1 cellular context compared by ENCODE assay signal in genomic region chr1:37763791-37764741, GRCh38.
TF ChIP-seq lines count a peak whose summit lies in the region.

No MANE protein-coding gene starts in this region.

TF ChIP-seq in HepG2, 621 proteins besides CTCF, POLR2A, EP300 and RAD21 (continued from another document and continues in another):
- peak; percentile 82; the same call in 1 of the 2 replicates for TF ChIP-seq ZBTB4 (CRISPR knock-in tag; IDR thresholded peaks at IDR 0.05; ENCODE audit: borderline replicate concordance)
- TF ChIP-seq ETV5 (CRISPR knock-in tag; IDR thresholded peaks at IDR 0.05; ENCODE audit: borderline replicate concordance), result peak; percentile 89
- peak; percentile 100 for TF ChIP-seq ZNF580 (CRISPR knock-in tag; IDR thresholded peaks at IDR 0.05; ENCODE audit: borderline replicate concordance, low read depth)
- TF ChIP-seq MAFG (CRISPR knock-in tag; IDR thresholded peaks at IDR 0.05), result peak; percentile 63; the same call in 1 of the 2 replicates
- peak; percentile 77; the same call in 1 of the 2 replicates for TF ChIP-seq THAP9 (CRISPR knock-in tag; IDR thresholded peaks at IDR 0.05; ENCODE audit: borderline replicate concordance)
- TF ChIP-seq TAF15 (IDR thresholded peaks at IDR 0.05; ENCODE audit: low read depth, low read length, poor library complexity, severe bottlenecking), result no peak
- TF ChIP-seq SNAI1 (CRISPR knock-in tag; IDR thresholded peaks at IDR 0.05; ENCODE audit: borderline replicate concordance), result peak; percentile 99
- peak; percentile 99 for TF ChIP-seq MYNN (CRISPR knock-in tag; IDR thresholded peaks at IDR 0.05; ENCODE audit: low read depth)
- TF ChIP-seq IRF2 (CRISPR knock-in tag; IDR thresholded peaks at IDR 0.05), result peak; percentile 96
- TF ChIP-seq ZNF607 (CRISPR knock-in tag; IDR thresholded peaks at IDR 0.05; ENCODE audit: borderline replicate concordance), result peak; percentile 98
- TF ChIP-seq MIXL1 (CRISPR knock-in tag; IDR thresholded peaks at IDR 0.05), result peak; percentile 96
- TF ChIP-seq ZNF616 (CRISPR knock-in tag; IDR thresholded peaks at IDR 0.05; ENCODE audit: low read depth), result peak; percentile 99
- peak; percentile 92; the same call in 1 of the 2 replicates for TF ChIP-seq JDP2 (CRISPR knock-in tag; IDR thresholded peaks at IDR 0.05; ENCODE audit: borderline replicate concordance)
- no peak for TF ChIP-seq SMARCC2 (IDR thresholded peaks at IDR 0.05)
- peak; percentile 80; the same call in 1 of the 2 replicates for TF ChIP-seq CENPBD1 (CRISPR knock-in tag; IDR thresholded peaks at IDR 0.05; ENCODE audit: borderline replicate concordance, low read depth)
- peak; percentile 99 for TF ChIP-seq ZNF414 (CRISPR knock-in tag; IDR thresholded peaks at IDR 0.05)
- TF ChIP-seq ASH2L (IDR thresholded peaks at IDR 0.05; ENCODE audit: insufficient read length, low read depth, low read length), result no peak
- TF ChIP-seq TRAFD1 (CRISPR knock-in tag; IDR thresholded peaks at IDR 0.05; ENCODE audit: borderline replicate concordance), result peak; percentile 80; the same call in 1 of the 2 replicates
- TF ChIP-seq ZBTB38 (CRISPR knock-in tag; IDR thresholded peaks at IDR 0.05), result peak; percentile 95
- no peak for TF ChIP-seq SRF (IDR thresholded peaks at IDR 0.05; ENCODE audit: low read depth, low read length)
- TF ChIP-seq ZFP36L1 (CRISPR knock-in tag; IDR thresholded peaks at IDR 0.05), result peak; percentile 92
- peak; percentile 90 for TF ChIP-seq MYC (CRISPR knock-in tag; IDR thresholded peaks at IDR 0.05; ENCODE audit: borderline replicate concordance)
- peak; percentile 94 for TF ChIP-seq PITX1 (CRISPR knock-in tag; IDR thresholded peaks at IDR 0.05)
- peak; percentile 99 for TF ChIP-seq XBP1 (CRISPR knock-in tag; IDR thresholded peaks at IDR 0.05)
- TF ChIP-seq MBNL3 (CRISPR knock-in tag; conservative IDR thresholded peaks at IDR 0.05), result no peak
- peak; percentile 96; the same call in 1 of the 2 replicates for TF ChIP-seq ZFP1 (CRISPR knock-in tag; IDR thresholded peaks at IDR 0.05)
- peak; percentile 100 for TF ChIP-seq KLF11 (CRISPR knock-in tag; IDR thresholded peaks at IDR 0.05)
- TF ChIP-seq U2AF1 (optimal IDR thresholded peaks at IDR 0.05; ENCODE audit: low read depth, low read length), result no peak
- TF ChIP-seq BORCS8-MEF2B (CRISPR knock-in tag; IDR thresholded peaks at IDR 0.05), result peak; percentile 100
- TF ChIP-seq MEIS1 (CRISPR knock-in tag; IDR thresholded peaks at IDR 0.05; ENCODE audit: borderline replicate concordance), result peak; percentile 74; the same call in 1 of the 2 replicates
- peak; percentile 92 for TF ChIP-seq E2F1 (CRISPR knock-in tag; IDR thresholded peaks at IDR 0.05)
- TF ChIP-seq ZBTB39 (CRISPR knock-in tag; IDR thresholded peaks at IDR 0.05), result peak; percentile 95
- peak; percentile 97 for TF ChIP-seq ZNF12 (CRISPR knock-in tag; IDR thresholded peaks at IDR 0.05)
- TF ChIP-seq KAT7 (CRISPR knock-in tag; IDR thresholded peaks at IDR 0.05; ENCODE audit: borderline replicate concordance), result peak; percentile 69; the same call in 1 of the 2 replicates
- no peak for TF ChIP-seq POLR2AphosphoS5 (IDR thresholded peaks at IDR 0.05; ENCODE audit: low read depth, low read length)
- TF ChIP-seq HDAC1 (CRISPR knock-in tag; IDR thresholded peaks at IDR 0.05), result peak; percentile 76
- TF ChIP-seq ZNF782 (CRISPR knock-in tag; IDR thresholded peaks at IDR 0.05; ENCODE audit: borderline replicate concordance), result peak; percentile 99
- peak; percentile 55 for TF ChIP-seq PHF5A (CRISPR knock-in tag; IDR thresholded peaks at IDR 0.05; ENCODE audit: low read depth, unreplicated experiment)
- TF ChIP-seq PBX2 (CRISPR knock-in tag; IDR thresholded peaks at IDR 0.05), result peak; percentile 49; the same call in 1 of the 2 replicates
- peak; percentile 99 for TF ChIP-seq ZSCAN21 (CRISPR knock-in tag; IDR thresholded peaks at IDR 0.05; ENCODE audit: borderline replicate concordance)
- TF ChIP-seq ZNF781 (CRISPR knock-in tag; IDR thresholded peaks at IDR 0.05; ENCODE audit: borderline replicate concordance, not compliant biosample characterization), result peak; percentile 100
- TF ChIP-seq ZNF784 (CRISPR knock-in tag; IDR thresholded peaks at IDR 0.05; ENCODE audit: borderline replicate concordance), result peak; percentile 98
- TF ChIP-seq SRSF4 (IDR thresholded peaks at IDR 0.05; ENCODE audit: low read depth, low read length, poor library complexity, severe bottlenecking), result no peak
- TF ChIP-seq ZSCAN29 (CRISPR knock-in tag; conservative IDR thresholded peaks at IDR 0.05), result no peak
- peak; percentile 94 for TF ChIP-seq SAFB2 (CRISPR knock-in tag; IDR thresholded peaks at IDR 0.05; ENCODE audit: borderline replicate concordance, low read depth)
- TF ChIP-seq MED1 (CRISPR knock-in tag; IDR thresholded peaks at IDR 0.05), result peak; percentile 81
- TF ChIP-seq SSRP1 (CRISPR knock-in tag; IDR thresholded peaks at IDR 0.05), result no peak
- peak; percentile 84 for TF ChIP-seq NFE2 (CRISPR knock-in tag; IDR thresholded peaks at IDR 0.05)
- TF ChIP-seq ZNF740 (CRISPR knock-in tag; IDR thresholded peaks at IDR 0.05), result peak; percentile 88
- no peak for TF ChIP-seq ZNF513 (CRISPR knock-in tag; conservative IDR thresholded peaks at IDR 0.05)
